ENCODE assay signal across 8 cellular contexts in genomic region chr3:49703443-49703927, GRCh38. TPM values are rescaled to one million over a fixed set of nuclear protein-coding genes. Genes with fewer than 3 reads are reported as not detected.
DNase-seq lines count a peak whose midpoint lies in the region; ATAC-seq and TF ChIP-seq lines count a peak whose summit lies in the region.

No MANE protein-coding gene starts in this region.

- H3K4me1 ChIP-seq in colonic mucosa (no peaks in the 10 kb centered on the region), lower lobe of right lung (peaks cover 8% of the 10 kb centered on the region)

- H3K9me3 ChIP-seq in colonic mucosa, result no peaks in the 10 kb centered on the region
- no peaks in the 10 kb centered on the region for H3K9me3 ChIP-seq in lower lobe of right lung

- no peaks in the 10 kb centered on the region for H3K27me3 ChIP-seq in colonic mucosa
- no peaks in the 10 kb centered on the region for H3K27me3 ChIP-seq in lower lobe of right lung (ENCODE audit: low read depth)

- intact Hi-C loops in colonic mucosa (cut with DNase I) (loop anchor here (2.0 to 10.0 kb wide), 2 partner anchors 135 to 201 kb away; partner anchors contain the start of gene MST1R), lower lobe of right lung (cut with DNase I) (no loop called here)

- DNase-seq in EH (ENCODE audit: low read depth) (peak; percentile 75), HCEC 1CT (peak; percentile 51), NCI-H2171 (lab: John Stamatoyannopoulos, UW) (peak; percentile 8), colonic mucosa (peak; percentile 65), lower lobe of right lung (peak; percentile 63), cortex of kidney (lab: John Stamatoyannopoulos, UW) (no peak)
- DNase-seq in activated CD4-positive, alpha-beta T cell treated with anti-CD3 and anti-CD28 coated beads for 1 hour, result peak; percentile 53
- DNase-seq in stimulated activated CD8-positive, alpha-beta memory T cell treated with anti-CD3 and anti-CD28 coated beads, Interleukin-7, amount 100 ng/mL, for 4 hours (ENCODE audit: low read depth in 2 of 2), result peak; percentile 27 to 41

- ATAC-seq in lower lobe of right lung, result peak; percentile 76 to 82

- no peak overlapping the region for H3K9ac ChIP-seq in colonic mucosa (ENCODE audit: low read depth in 2 of 2, low read length in 2 of 2)

- TF ChIP-seq CTCF in colonic mucosa (IDR thresholded peaks at IDR 0.05), result peak; percentile 88
- TF ChIP-seq CTCF in lower lobe of right lung (IDR thresholded peaks at IDR 0.05), result peak; percentile 80

- H3K4me3 ChIP-seq in colonic mucosa (no peak overlapping the region), lower lobe of right lung (no peak overlapping the region)

- H3K36me3 ChIP-seq in colonic mucosa, result no peaks in the 10 kb centered on the region
- H3K36me3 ChIP-seq in lower lobe of right lung, result peaks cover 79% of the 10 kb centered on the region

- H3K27ac ChIP-seq in colonic mucosa, result no peak overlapping the region
- no peak overlapping the region for H3K27ac ChIP-seq in lower lobe of right lung

RNA-seq across cellular contexts. Expression of gene RNF123, which starts 14.1 kb away (rescaled TPM):
- total RNA-seq in colonic mucosa (10 to 100 TPM; 36.4 to 39.3 TPM), lower lobe of right lung (42.9 TPM)

RNA-seq across cellular contexts. Expression of gene MST1, which starts 14.2 kb away (rescaled TPM):
- total RNA-seq in colonic mucosa, result 10 to 100 TPM; 27.7 to 49.9 TPM
- total RNA-seq in lower lobe of right lung, result 17.5 TPM

RNA-seq across cellular contexts. Expression of gene AMIGO3, which starts 16.0 kb away (rescaled TPM):
- total RNA-seq in colonic mucosa, result under 1 TPM in 1 of 2 donors, not detected in 1; 0.16 TPM
- not detected for total RNA-seq in lower lobe of right lung

RNA-seq across cellular contexts. Expression of gene GMPPB, which starts 20.3 kb away (rescaled TPM):
- total RNA-seq in colonic mucosa (100 to 1,000 TPM in 1 of 2 donors, 10 to 100 TPM in 1; 59.6 to 127 TPM), lower lobe of right lung (27.3 TPM)

RNA-seq across cellular contexts. Expression of gene APEH, which starts 29.3 kb away (rescaled TPM):
- total RNA-seq in colonic mucosa (100 to 1,000 TPM; 151 to 278 TPM), lower lobe of right lung (83.4 TPM)
